ENCODE assay signal across 1 cellular context in the genomic region with DNA sequence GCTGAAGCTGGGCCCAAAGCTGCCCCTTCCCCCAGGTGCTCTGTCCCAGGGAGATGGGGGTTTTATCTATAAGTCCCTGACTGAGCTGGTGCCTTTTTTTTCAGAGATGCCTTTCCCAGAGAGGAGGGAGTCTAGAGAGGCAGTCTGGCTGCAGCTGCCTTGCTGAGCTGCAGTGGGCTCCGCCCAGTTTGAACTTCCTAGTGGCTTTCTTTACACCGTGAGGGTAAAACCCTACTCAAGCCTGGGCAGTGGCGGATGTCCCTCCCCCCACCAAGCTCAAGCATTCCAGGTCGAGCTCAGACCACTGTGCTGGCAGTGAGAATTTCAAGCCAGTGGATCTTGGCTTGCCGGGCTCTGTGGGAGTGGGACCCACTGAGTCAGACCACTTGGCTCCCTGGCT.
TF ChIP-seq lines count a peak whose summit lies in the region.

No MANE protein-coding gene starts in this region.

TF ChIP-seq in GM12878, 131 proteins besides CTCF, POLR2A, EP300 and RAD21 (continued from another document):
- TF ChIP-seq, protein P1, sequence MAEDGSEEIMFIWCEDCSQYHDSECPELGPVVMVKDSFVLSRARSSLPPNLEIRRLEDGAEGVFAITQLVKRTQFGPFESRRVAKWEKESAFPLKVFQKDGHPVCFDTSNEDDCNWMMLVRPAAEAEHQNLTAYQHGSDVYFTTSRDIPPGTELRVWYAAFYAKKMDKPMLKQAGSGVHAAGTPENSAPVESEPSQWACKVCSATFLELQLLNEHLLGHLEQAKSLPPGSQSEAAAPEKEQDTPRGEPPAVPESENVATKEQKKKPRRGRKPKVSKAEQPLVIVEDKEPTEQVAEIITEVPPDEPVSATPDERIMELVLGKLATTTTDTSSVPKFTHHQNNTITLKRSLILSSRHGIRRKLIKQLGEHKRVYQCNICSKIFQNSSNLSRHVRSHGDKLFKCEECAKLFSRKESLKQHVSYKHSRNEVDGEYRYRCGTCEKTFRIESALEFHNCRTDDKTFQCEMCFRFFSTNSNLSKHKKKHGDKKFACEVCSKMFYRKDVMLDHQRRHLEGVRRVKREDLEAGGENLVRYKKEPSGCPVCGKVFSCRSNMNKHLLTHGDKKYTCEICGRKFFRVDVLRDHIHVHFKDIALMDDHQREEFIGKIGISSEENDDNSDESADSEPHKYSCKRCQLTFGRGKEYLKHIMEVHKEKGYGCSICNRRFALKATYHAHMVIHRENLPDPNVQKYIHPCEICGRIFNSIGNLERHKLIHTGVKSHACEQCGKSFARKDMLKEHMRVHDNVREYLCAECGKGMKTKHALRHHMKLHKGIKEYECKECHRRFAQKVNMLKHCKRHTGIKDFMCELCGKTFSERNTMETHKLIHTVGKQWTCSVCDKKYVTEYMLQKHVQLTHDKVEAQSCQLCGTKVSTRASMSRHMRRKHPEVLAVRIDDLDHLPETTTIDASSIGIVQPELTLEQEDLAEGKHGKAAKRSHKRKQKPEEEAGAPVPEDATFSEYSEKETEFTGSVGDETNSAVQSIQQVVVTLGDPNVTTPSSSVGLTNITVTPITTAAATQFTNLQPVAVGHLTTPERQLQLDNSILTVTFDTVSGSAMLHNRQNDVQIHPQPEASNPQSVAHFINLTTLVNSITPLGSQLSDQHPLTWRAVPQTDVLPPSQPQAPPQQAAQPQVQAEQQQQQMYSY (CRISPR knock-in tag; IDR thresholded peaks at IDR 0.05): no peak
TF ChIP-seq in GM12878: peak in this region for 0.
